In the genomic region with DNA sequence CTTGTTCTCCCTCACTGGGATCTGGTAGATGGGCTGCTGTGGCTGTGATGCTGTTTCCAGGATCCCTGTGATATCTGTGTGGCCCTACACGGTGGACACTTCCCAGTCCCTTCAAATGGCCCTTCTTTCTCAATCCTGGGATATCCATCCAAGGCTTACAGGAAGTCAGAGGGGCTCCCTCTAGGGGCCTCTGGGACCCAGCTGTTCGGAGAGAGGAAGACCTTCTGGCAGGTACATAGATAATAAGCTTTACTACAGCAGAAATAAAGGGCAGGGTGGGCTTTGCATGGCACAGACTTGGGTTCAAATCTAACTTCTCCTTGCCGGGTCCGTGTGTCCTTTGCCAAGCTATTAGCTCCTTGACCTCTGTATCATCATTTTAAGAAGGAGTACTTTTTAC, we compare ENCODE assay signal across 26 cellular contexts.
"Had no signal": no experiment of that assay in that cellular context is flagged by ENCODE, and none has a peak within 500 bp of the region (broad histone marks: within the 10 kb centered on the region; RNA-seq: fewer than 3 reads in every experiment).

No MANE protein-coding gene starts in this region.

- ATAC-seq: activated CD4-positive, CD25-positive, alpha-beta regulatory T cell treated with anti-CD3 and anti-CD28 coated beads, Interleukin-2, amount 50 U/mL, for 24 hours; activated CD8-positive, alpha-beta memory T cell treated with anti-CD3 and anti-CD28 coated beads, Interleukin-2, amount 10 ng/mL, durations not matched to agents 7 days and 5 days; activated CD8-positive, alpha-beta T cell treated with anti-CD3 and anti-CD28 coated beads for 36 hours; activated naive CD8-positive, alpha-beta T cell treated with anti-CD3 and anti-CD28 coated beads, Interleukin-2, amount 50 U/mL, for 24 hours; heart left ventricle; natural killer cell had no signal

- H3K36me3 Mint-ChIP-seq: activated CD8-positive, alpha-beta memory T cell treated with anti-CD3 and anti-CD28 coated beads, Interleukin-2, amount 10 ng/mL, durations not matched to agents 7 days and 5 days; activated naive CD4-positive, alpha-beta T cell treated with anti-CD3 and anti-CD28 coated beads, Interleukin-2, amount 10 ng/mL, durations not matched to agents 7 days and 5 days; mesothelial cell of epicardium; natural killer cell had no signal

- DNase-seq: activated CD4-positive, alpha-beta T cell treated with anti-CD3 and anti-CD28 coated beads, Interleukin-2, amount 10 ng/mL, durations not matched to agents 7 days and 5 days; activated CD8-positive, alpha-beta memory T cell treated with anti-CD3 and anti-CD28 coated beads, Interleukin-2, amount 10 ng/mL, durations not matched to agents 7 days and 5 days; activated CD8-positive, alpha-beta T cell treated with anti-CD3 and anti-CD28 coated beads for 36 hours; activated effector memory CD4-positive, alpha-beta T cell treated with anti-CD3 and anti-CD28 coated beads, Interleukin-2, amount 50 U/mL, for 16 hours; activated naive CD4-positive, alpha-beta T cell treated with anti-CD3 and anti-CD28 coated beads, Interleukin-2, amount 10 ng/mL, durations not matched to agents 7 days and 5 days; activated naive CD8-positive, alpha-beta T cell treated with anti-CD3 and anti-CD28 coated beads, Interleukin-2, amount 50 U/mL, for 24 hours; activated T-cell treated with anti-CD3 and anti-CD28 coated beads for 4 hours; cerebellar nuclear complex; heart left ventricle; kidney; left lung; natural killer cell; ovary; spleen; stimulated activated CD4-positive, alpha-beta T cell treated with anti-CD3 and anti-CD28 coated beads, Interleukin-4, amount 100 ng/mL, for 1 hour; stimulated activated naive CD4-positive, alpha-beta T cell; testis; trophoblast cell; uterus had no signal

- H3K36me3 ChIP-seq: heart left ventricle, left lung, neutrophil, ovary, prostate gland, right atrium auricular region, spleen, uterus had no signal

- H3K27ac ChIP-seq: coronary artery, epithelial cell of prostate, heart left ventricle, left lung, neutrophil, ovary, prostate gland, right atrium auricular region, spleen, testis, uterus had no signal

- H3K4me3 ChIP-seq: coronary artery, heart left ventricle, left lung, ovary, prostate gland, right atrium auricular region, spleen, testis, uterus had no signal

- H3K9me3 ChIP-seq: neutrophil, ovary, prostate gland, testis, uterus had no signal

- H3K27ac Mint-ChIP-seq: activated CD4-positive, alpha-beta T cell treated with anti-CD3 and anti-CD28 coated beads, Interleukin-2, amount 10 ng/mL, durations not matched to agents 7 days and 5 days; activated CD8-positive, alpha-beta memory T cell treated with anti-CD3 and anti-CD28 coated beads, Interleukin-2, amount 10 ng/mL, durations not matched to agents 7 days and 5 days; activated CD8-positive, alpha-beta T cell treated with anti-CD3 and anti-CD28 coated beads for 36 hours; activated naive CD4-positive, alpha-beta T cell treated with anti-CD3 and anti-CD28 coated beads, Interleukin-2, amount 10 ng/mL, durations not matched to agents 7 days and 5 days; activated naive CD8-positive, alpha-beta T cell treated with anti-CD3 and anti-CD28 coated beads, Interleukin-2, amount 50 U/mL, for 24 hours; mesothelial cell of epicardium; natural killer cell had no signal

- H3K4me1 Mint-ChIP-seq: activated CD4-positive, alpha-beta T cell treated with anti-CD3 and anti-CD28 coated beads, Interleukin-2, amount 10 ng/mL, durations not matched to agents 7 days and 5 days; activated CD8-positive, alpha-beta memory T cell treated with anti-CD3 and anti-CD28 coated beads, Interleukin-2, amount 10 ng/mL, durations not matched to agents 7 days and 5 days; activated naive CD4-positive, alpha-beta T cell treated with anti-CD3 and anti-CD28 coated beads, Interleukin-2, amount 10 ng/mL, durations not matched to agents 7 days and 5 days; activated naive CD8-positive, alpha-beta T cell treated with anti-CD3 and anti-CD28 coated beads, Interleukin-2, amount 50 U/mL, for 24 hours; mesothelial cell of epicardium; natural killer cell had no signal

- H3K9me3 Mint-ChIP-seq: activated CD8-positive, alpha-beta T cell treated with anti-CD3 and anti-CD28 coated beads for 36 hours; natural killer cell had no signal

- H3K4me3 Mint-ChIP-seq: activated CD4-positive, alpha-beta T cell treated with anti-CD3 and anti-CD28 coated beads, Interleukin-2, amount 10 ng/mL, durations not matched to agents 7 days and 5 days; activated CD8-positive, alpha-beta memory T cell treated with anti-CD3 and anti-CD28 coated beads, Interleukin-2, amount 10 ng/mL, durations not matched to agents 7 days and 5 days; activated CD8-positive, alpha-beta T cell treated with anti-CD3 and anti-CD28 coated beads for 36 hours; activated naive CD4-positive, alpha-beta T cell treated with anti-CD3 and anti-CD28 coated beads, Interleukin-2, amount 10 ng/mL, durations not matched to agents 7 days and 5 days; activated naive CD8-positive, alpha-beta T cell treated with anti-CD3 and anti-CD28 coated beads, Interleukin-2, amount 50 U/mL, for 24 hours; mesothelial cell of epicardium; natural killer cell had no signal

- H3K27me3 ChIP-seq: left lung, neutrophil, ovary, right atrium auricular region, testis, uterus had no signal

- H3K4me1 ChIP-seq: heart left ventricle, left lung, prostate gland, right atrium auricular region, spleen, testis, uterus had no signal

- H3K27me3 Mint-ChIP-seq: activated CD4-positive, alpha-beta T cell treated with anti-CD3 and anti-CD28 coated beads, Interleukin-2, amount 10 ng/mL, durations not matched to agents 7 days and 5 days; activated CD8-positive, alpha-beta memory T cell treated with anti-CD3 and anti-CD28 coated beads, Interleukin-2, amount 10 ng/mL, durations not matched to agents 7 days and 5 days; activated CD8-positive, alpha-beta T cell treated with anti-CD3 and anti-CD28 coated beads for 36 hours; activated naive CD4-positive, alpha-beta T cell treated with anti-CD3 and anti-CD28 coated beads, Interleukin-2, amount 10 ng/mL, durations not matched to agents 7 days and 5 days; activated naive CD8-positive, alpha-beta T cell treated with anti-CD3 and anti-CD28 coated beads, Interleukin-2, amount 50 U/mL, for 24 hours had no signal
